ENCODE assay signal across 8 cellular contexts in genomic region chr2:11830708-11831301, GRCh38.
A peak's percentile ranks its signal among the peaks of the same experiment; 100 is the strongest.
DNase-seq lines count a peak whose midpoint lies in the region; ATAC-seq and TF ChIP-seq lines count a peak whose summit lies in the region.

No MANE protein-coding gene starts in this region.

- no peaks in the 10 kb centered on the region for H4K20me1 ChIP-seq in PC-3 (ENCODE audit: low read length)

- TSS peak; percentile 62 for BruUV-seq in PC-3 (replicated peaks; lab: Mats Ljungman, UMichigan)

- no peaks in the 10 kb centered on the region for H3K36me3 ChIP-seq in CD8-positive, alpha-beta T cell (ENCODE audit: insufficient read depth, low read length)
- H3K36me3 ChIP-seq in PC-3 (ENCODE audit: low read depth, low read length) (peaks cover 5% of the 10 kb centered on the region; the same call in 1 of the 2 replicates), prostate gland (no peaks in the 10 kb centered on the region)

- WGBS in prostate gland: 35% methylated on average over 7 of the region's 7 CpGs

- peak overlapping the region; percentile 87 for H3K4me2 ChIP-seq in PC-3 (ENCODE audit: low read length)

- peak overlapping the region; percentile 66 for H2AFZ ChIP-seq in PC-3 (ENCODE audit: low read length)

- H3K27me3 ChIP-seq in CD8-positive, alpha-beta T cell (ENCODE audit: insufficient read depth, low read length): no peaks in the 10 kb centered on the region
- H3K27me3 ChIP-seq in PC-3 (ENCODE audit: low read length) (no peaks in the 10 kb centered on the region), prostate gland (replicated peaks; ENCODE audit: insufficient read depth) (no peaks in the 10 kb centered on the region)

- no peaks in the 10 kb centered on the region for H3K9me2 ChIP-seq in PC-3 (replicated peaks; ENCODE audit: low read length)

- no peak for DNase-seq in CD8-positive, alpha-beta T cell
- DNase-seq in PC-3: no peak
- no peak for DNase-seq in epithelial cell of prostate (ENCODE audit: low read depth, low spot score)
- DNase-seq in prostate gland (ENCODE audit: low spot score): no peak
- DNase-seq in NCI-H1092 (lab: John Stamatoyannopoulos, UW): no peak
- no peak for DNase-seq in NCI-H2196 (lab: John Stamatoyannopoulos, UW; ENCODE audit: unreplicated experiment)

- POLR2A ChIA-PET in CD8-positive, alpha-beta T cell (lab: Charles Lee): interaction anchor here (0.7 kb wide), 2 partner anchors 726 to 878 kb away, joined by 3 read pairs; no protein-coding TSS in a partner anchor
- POLR2A ChIA-PET in PC-3 (lab: Charles Lee; ENCODE audit: unreplicated experiment): no interaction called here

- peaks cover 5% of the 10 kb centered on the region for H3K9me3 Mint-ChIP-seq in CD8-positive, alpha-beta T cell

- CTCF ChIA-PET in CD8-positive, alpha-beta T cell (lab: Charles Lee): interaction anchor here (0.8 to 3.8 kb wide), 6 partner anchors 8 to 1100 kb away, joined by 3 to 27 read pairs (median 7); partner anchors contain the start of gene TRIB2
- CTCF ChIA-PET in PC-3 (lab: Charles Lee): interaction anchor here (0.6 kb wide), 1 partner anchor 792 kb away, joined by 3 read pairs; no protein-coding TSS in a partner anchor

- no peak for ATAC-seq in CD8-positive, alpha-beta T cell
- ATAC-seq in PC-3 (peak; percentile 2; the same call in 1 of the 2 replicates), GM21447 (IDR thresholded peaks at IDR 0.05; ENCODE audit: unreplicated experiment) (no peak), GM19467 (IDR thresholded peaks at IDR 0.05; ENCODE audit: unreplicated experiment) (no peak)

- H3K9ac ChIP-seq in PC-3 (ENCODE audit: low read length): peak overlapping the region; percentile 81

- peaks cover 16% of the 10 kb centered on the region for H3K36me3 Mint-ChIP-seq in CD8-positive, alpha-beta T cell

- H3K4me1 ChIP-seq in CD8-positive, alpha-beta T cell (ENCODE audit: insufficient read depth, low read length): peaks cover 28% of the 10 kb centered on the region
- H3K4me1 ChIP-seq in PC-3 (ENCODE audit: insufficient read depth, low read length) (peaks cover 23% of the 10 kb centered on the region), prostate gland (replicated peaks) (peaks cover 6% of the 10 kb centered on the region)

- H3K4me3 Mint-ChIP-seq in CD8-positive, alpha-beta T cell: peak overlapping the region; percentile 78

- H3F3A ChIP-seq in PC-3 (ENCODE audit: low read length, unreplicated experiment): peaks cover 5% of the 10 kb centered on the region

- H3K27ac ChIP-seq in CD8-positive, alpha-beta T cell (ENCODE audit: low read depth, low read length): no peak overlapping the region
- H3K27ac ChIP-seq in PC-3 (ENCODE audit: low read length) (peak overlapping the region; percentile 94), epithelial cell of prostate (peak overlapping the region; percentile 76), prostate gland (peak overlapping the region; percentile 54 to 67)

- no peaks in the 10 kb centered on the region for H3K27me3 Mint-ChIP-seq in CD8-positive, alpha-beta T cell (ENCODE audit: low read depth)

- no peak for TF ChIP-seq CTCF in CD8-positive, alpha-beta T cell (IDR thresholded peaks at IDR 0.05)
- TF ChIP-seq CTCF in PC-3 (conservative IDR thresholded peaks at IDR 0.05; ENCODE audit: low read depth, low read length) (no peak), prostate gland (IDR thresholded peaks at IDR 0.05) (no peak)

- H3K27ac Mint-ChIP-seq in CD8-positive, alpha-beta T cell: no peak overlapping the region

- H3K79me2 ChIP-seq in PC-3 (ENCODE audit: low read length): no peaks in the 10 kb centered on the region

- H3K4me3 ChIP-seq in CD8-positive, alpha-beta T cell (ENCODE audit: low read depth, low read length): peak overlapping the region; percentile 40
- peak overlapping the region; percentile 58 for H3K4me3 ChIP-seq in PC-3 (ENCODE audit: low read length)
- peak overlapping the region; percentile 5 to 17 for H3K4me3 ChIP-seq in prostate gland

- intact Hi-C loops in CD8-positive, alpha-beta T cell (cut with DNase I, micrococcal nuclease): loop anchor here in 1 of 2 experiments (5.0 kb wide), 1 partner anchor 886 kb away; the partner anchor contains the start of gene TRIB2
- intact Hi-C loops in PC-3 (cut with micrococcal nuclease) (loop anchor here (1.0 to 10.0 kb wide), 14 partner anchors 32 to 1176 kb away; no protein-coding TSS in a partner anchor), prostate gland (cut with DNase I) (loop anchor here (2.0 to 5.0 kb wide), 2 partner anchors 888 to 1106 kb away; no protein-coding TSS in a partner anchor)

- no peaks in the 10 kb centered on the region for H3K9me3 ChIP-seq in CD8-positive, alpha-beta T cell (ENCODE audit: low read length)
- H3K9me3 ChIP-seq in PC-3 (ENCODE audit: low read length): no peaks in the 10 kb centered on the region
- H3K9me3 ChIP-seq in prostate gland: no peaks in the 10 kb centered on the region

- TF ChIP-seq POLR2A in prostate gland (IDR thresholded peaks at IDR 0.05): no peak

- H3K4me1 Mint-ChIP-seq in CD8-positive, alpha-beta T cell (ENCODE audit: low read depth): peaks cover 45% of the 10 kb centered on the region
